ENCODE assay signal across 2 cellular contexts in genomic region chr4:3657917-3658913, GRCh38.
TF ChIP-seq lines count a peak whose summit lies in the region.

No MANE protein-coding gene starts in this region.

TF ChIP-seq in IMR-90, 13 proteins besides CTCF, POLR2A, EP300 and RAD21 (continued from another document):
- TF ChIP-seq MAFK (IDR thresholded peaks at IDR 0.05; ENCODE audit: low read depth, low read length) (no peak), CHD1 (IDR thresholded peaks at IDR 0.05; ENCODE audit: low read depth, low read length) (no peak), MAZ (IDR thresholded peaks at IDR 0.05; ENCODE audit: borderline replicate concordance, low read depth, low read length) (peak; percentile 67), BHLHE40 (IDR thresholded peaks at IDR 0.05; ENCODE audit: low read depth, low read length) (peak; percentile 63; the same call in 1 of the 2 replicates)
- TF ChIP-seq, protein P1, sequence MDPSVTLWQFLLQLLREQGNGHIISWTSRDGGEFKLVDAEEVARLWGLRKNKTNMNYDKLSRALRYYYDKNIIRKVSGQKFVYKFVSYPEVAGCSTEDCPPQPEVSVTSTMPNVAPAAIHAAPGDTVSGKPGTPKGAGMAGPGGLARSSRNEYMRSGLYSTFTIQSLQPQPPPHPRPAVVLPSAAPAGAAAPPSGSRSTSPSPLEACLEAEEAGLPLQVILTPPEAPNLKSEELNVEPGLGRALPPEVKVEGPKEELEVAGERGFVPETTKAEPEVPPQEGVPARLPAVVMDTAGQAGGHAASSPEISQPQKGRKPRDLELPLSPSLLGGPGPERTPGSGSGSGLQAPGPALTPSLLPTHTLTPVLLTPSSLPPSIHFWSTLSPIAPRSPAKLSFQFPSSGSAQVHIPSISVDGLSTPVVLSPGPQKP (IDR thresholded peaks at IDR 0.05; ENCODE audit: borderline replicate concordance, low read depth, low read length): no peak

TF ChIP-seq in WTC11, 78 proteins besides CTCF, POLR2A, EP300 and RAD21 (continued from another document):
- TF ChIP-seq, protein P2, sequence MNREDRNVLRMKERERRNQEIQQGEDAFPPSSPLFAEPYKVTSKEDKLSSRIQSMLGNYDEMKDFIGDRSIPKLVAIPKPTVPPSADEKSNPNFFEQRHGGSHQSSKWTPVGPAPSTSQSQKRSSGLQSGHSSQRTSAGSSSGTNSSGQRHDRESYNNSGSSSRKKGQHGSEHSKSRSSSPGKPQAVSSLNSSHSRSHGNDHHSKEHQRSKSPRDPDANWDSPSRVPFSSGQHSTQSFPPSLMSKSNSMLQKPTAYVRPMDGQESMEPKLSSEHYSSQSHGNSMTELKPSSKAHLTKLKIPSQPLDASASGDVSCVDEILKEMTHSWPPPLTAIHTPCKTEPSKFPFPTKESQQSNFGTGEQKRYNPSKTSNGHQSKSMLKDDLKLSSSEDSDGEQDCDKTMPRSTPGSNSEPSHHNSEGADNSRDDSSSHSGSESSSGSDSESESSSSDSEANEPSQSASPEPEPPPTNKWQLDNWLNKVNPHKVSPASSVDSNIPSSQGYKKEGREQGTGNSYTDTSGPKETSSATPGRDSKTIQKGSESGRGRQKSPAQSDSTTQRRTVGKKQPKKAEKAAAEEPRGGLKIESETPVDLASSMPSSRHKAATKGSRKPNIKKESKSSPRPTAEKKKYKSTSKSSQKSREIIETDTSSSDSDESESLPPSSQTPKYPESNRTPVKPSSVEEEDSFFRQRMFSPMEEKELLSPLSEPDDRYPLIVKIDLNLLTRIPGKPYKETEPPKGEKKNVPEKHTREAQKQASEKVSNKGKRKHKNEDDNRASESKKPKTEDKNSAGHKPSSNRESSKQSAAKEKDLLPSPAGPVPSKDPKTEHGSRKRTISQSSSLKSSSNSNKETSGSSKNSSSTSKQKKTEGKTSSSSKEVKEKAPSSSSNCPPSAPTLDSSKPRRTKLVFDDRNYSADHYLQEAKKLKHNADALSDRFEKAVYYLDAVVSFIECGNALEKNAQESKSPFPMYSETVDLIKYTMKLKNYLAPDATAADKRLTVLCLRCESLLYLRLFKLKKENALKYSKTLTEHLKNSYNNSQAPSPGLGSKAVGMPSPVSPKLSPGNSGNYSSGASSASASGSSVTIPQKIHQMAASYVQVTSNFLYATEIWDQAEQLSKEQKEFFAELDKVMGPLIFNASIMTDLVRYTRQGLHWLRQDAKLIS (CRISPR knock-in tag; IDR thresholded peaks at IDR 0.05; ENCODE audit: borderline replicate concordance): no peak
- TF ChIP-seq RELA (CRISPR knock-in tag; IDR thresholded peaks at IDR 0.05; ENCODE audit: borderline replicate concordance) (no peak), ZNF281 (CRISPR knock-in tag; IDR thresholded peaks at IDR 0.05) (no peak), GABPB1 (CRISPR knock-in tag; IDR thresholded peaks at IDR 0.05) (no peak), TCF7 (CRISPR knock-in tag; IDR thresholded peaks at IDR 0.05; ENCODE audit: low read depth) (no peak), NFYB (CRISPR knock-in tag; conservative IDR thresholded peaks at IDR 0.05; ENCODE audit: low read depth) (no peak), ZNF532 (CRISPR knock-in tag; IDR thresholded peaks at IDR 0.05; ENCODE audit: borderline replicate concordance) (no peak)
- TF ChIP-seq, protein P3, sequence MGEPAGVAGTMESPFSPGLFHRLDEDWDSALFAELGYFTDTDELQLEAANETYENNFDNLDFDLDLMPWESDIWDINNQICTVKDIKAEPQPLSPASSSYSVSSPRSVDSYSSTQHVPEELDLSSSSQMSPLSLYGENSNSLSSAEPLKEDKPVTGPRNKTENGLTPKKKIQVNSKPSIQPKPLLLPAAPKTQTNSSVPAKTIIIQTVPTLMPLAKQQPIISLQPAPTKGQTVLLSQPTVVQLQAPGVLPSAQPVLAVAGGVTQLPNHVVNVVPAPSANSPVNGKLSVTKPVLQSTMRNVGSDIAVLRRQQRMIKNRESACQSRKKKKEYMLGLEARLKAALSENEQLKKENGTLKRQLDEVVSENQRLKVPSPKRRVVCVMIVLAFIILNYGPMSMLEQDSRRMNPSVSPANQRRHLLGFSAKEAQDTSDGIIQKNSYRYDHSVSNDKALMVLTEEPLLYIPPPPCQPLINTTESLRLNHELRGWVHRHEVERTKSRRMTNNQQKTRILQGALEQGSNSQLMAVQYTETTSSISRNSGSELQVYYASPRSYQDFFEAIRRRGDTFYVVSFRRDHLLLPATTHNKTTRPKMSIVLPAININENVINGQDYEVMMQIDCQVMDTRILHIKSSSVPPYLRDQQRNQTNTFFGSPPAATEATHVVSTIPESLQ (CRISPR knock-in tag; IDR thresholded peaks at IDR 0.05): no peak
- TF ChIP-seq, protein P4, sequence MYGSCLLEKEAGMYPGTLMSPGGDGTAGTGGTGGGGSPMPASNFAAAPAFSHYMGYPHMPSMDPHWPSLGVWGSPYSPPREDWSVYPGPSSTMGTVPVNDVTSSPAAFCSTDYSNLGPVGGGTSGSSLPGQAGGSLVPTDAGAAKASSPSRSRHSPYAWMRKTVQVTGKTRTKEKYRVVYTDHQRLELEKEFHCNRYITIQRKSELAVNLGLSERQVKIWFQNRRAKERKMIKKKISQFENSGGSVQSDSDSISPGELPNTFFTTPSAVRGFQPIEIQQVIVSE (CRISPR knock-in tag; IDR thresholded peaks at IDR 0.05; ENCODE audit: borderline replicate concordance): no peak
- TF ChIP-seq, protein P5, sequence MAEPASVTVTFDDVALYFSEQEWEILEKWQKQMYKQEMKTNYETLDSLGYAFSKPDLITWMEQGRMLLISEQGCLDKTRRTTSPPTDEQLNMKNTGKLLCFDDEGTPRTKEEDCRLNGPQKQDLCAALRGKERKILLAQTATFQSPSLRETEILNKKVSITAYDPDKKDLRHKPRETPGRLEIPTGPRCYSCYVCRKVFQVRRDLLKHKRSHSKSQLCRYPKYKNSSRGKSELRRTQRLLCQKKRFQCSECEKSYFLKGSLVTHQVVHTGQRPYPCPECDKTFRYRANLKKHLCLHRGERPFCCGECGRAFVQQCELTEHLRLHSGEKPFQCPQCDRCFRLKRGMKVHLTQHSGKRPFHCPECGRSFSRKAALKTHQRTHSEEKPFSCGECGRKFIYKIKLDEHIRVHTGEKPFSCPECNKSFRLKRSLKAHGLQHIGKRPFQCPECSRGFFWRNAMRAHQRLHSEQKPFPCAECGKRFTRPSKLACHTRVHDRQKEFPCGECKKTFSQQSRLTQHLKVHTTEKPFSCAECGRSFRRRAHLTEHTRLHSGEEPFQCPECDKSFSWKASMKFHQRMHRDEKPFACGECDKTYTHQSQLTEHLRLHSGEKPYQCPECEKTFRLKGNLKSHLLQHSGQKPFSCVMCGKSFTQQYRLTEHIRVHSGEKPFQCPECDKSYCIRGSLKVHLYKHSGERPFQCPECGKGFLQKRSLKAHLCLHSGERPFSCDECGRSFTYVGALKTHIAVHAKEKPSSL (CRISPR knock-in tag; conservative IDR thresholded peaks at IDR 0.05): no peak
- TF ChIP-seq, protein P6, sequence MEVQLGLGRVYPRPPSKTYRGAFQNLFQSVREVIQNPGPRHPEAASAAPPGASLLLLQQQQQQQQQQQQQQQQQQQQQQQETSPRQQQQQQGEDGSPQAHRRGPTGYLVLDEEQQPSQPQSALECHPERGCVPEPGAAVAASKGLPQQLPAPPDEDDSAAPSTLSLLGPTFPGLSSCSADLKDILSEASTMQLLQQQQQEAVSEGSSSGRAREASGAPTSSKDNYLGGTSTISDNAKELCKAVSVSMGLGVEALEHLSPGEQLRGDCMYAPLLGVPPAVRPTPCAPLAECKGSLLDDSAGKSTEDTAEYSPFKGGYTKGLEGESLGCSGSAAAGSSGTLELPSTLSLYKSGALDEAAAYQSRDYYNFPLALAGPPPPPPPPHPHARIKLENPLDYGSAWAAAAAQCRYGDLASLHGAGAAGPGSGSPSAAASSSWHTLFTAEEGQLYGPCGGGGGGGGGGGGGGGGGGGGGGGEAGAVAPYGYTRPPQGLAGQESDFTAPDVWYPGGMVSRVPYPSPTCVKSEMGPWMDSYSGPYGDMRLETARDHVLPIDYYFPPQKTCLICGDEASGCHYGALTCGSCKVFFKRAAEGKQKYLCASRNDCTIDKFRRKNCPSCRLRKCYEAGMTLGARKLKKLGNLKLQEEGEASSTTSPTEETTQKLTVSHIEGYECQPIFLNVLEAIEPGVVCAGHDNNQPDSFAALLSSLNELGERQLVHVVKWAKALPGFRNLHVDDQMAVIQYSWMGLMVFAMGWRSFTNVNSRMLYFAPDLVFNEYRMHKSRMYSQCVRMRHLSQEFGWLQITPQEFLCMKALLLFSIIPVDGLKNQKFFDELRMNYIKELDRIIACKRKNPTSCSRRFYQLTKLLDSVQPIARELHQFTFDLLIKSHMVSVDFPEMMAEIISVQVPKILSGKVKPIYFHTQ (CRISPR knock-in tag; IDR thresholded peaks at IDR 0.05): no peak
TF ChIP-seq in WTC11: peak in this region for 0.
